ENCODE assay signal across 1 cellular context in the genomic region with DNA sequence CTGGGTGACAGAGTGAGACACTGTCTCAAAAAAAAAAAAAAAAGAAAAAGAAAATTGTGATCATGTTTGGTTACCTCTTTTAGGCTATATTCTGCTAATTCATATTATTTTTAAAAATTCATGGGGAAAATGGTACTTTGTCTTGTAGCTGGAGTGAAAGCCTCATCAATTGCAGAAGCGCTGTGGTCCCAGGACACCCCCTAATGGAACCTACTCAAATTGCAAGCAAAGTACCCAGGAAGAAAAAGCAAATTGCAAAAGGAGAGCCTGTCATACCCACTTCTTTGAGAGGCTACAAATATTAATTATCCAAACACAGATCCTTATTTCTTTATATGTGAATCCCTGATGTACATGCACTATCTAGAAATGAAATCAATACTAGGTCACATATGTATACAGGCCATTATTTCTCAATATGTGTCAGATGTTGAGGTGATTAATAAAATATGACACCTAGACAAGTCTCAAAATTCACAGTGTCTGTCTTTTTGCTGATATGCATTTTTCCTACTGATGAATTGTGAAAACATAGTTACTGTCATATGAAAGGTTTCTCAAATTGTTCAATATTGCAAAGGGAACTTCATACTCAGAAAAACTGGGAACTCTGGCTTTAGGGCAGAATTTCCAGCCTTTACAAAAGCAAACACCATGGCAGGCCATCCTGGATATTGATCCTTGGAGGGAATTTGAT.
A peak's percentile ranks its signal among the peaks of the same experiment; 100 is the strongest.
TF ChIP-seq lines count a peak whose summit lies in the region.

No MANE protein-coding gene starts in this region.

TF ChIP-seq in K562, 482 proteins besides CTCF, POLR2A, EP300 and RAD21 (continued from another document):
- peak; percentile 46; the same call in 1 of the 2 replicates for TF ChIP-seq C11orf30 (IDR thresholded peaks at IDR 0.05; ENCODE audit: low read depth)
